In the genomic region with DNA sequence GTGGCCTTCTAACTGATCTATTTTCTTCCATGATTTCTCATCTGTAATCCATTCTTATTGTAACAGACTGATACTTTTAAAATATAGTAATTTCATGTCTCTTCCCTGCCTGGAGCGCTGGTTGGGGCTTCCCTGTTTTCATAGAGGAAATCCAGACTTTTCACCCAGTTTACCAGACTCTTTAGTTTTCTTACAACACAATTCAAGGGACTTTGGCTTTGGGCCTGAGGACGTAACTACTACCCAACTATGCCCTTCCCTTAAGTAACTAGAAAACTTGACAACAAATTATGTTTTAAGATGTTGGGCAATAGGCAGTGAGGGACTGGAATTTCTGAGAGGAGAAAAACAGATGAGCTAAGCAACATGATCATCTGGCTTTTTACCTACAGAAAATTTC, we compare ENCODE assay signal across 23 cellular contexts.
"Had no signal": no experiment of that assay in that cellular context is flagged by ENCODE, and none has a peak within 500 bp of the region (broad histone marks: within the 10 kb centered on the region; RNA-seq: fewer than 3 reads in every experiment).

No MANE protein-coding gene starts in this region.

- H3K9me3 ChIP-seq: gastroesophageal sphincter, neutrophil, sigmoid colon, thoracic aorta, tibial nerve, upper lobe of left lung had no signal

- H3K27me3 Mint-ChIP-seq: memory B cell; progenitor cell of endocrine pancreas; stimulated activated memory B cell treated with anti-CD40 and anti-IgM and Interleukin-4, amounts not matched to agents 10 μg/mL and 1 μg/mL and 100 μg/mL, for 72 hours had no signal

- ATAC-seq: gastroesophageal sphincter; heart left ventricle; left lobe of liver; natural killer cell; stimulated activated memory B cell treated with anti-CD40 and anti-IgM and Interleukin-4, amounts not matched to agents 10 μg/mL and 1 μg/mL and 100 μg/mL, for 72 hours; stimulated activated naive CD8-positive, alpha-beta T cell treated with anti-CD3 and anti-CD28 coated beads, Interleukin-15, Interleukin-2, amounts not matched to agents 100 U/mL and 50 U/mL, for 24 hours had no signal

- H3K9ac ChIP-seq: parathyroid adenoma had no signal

- H3K4me1 Mint-ChIP-seq: memory B cell; natural killer cell; stimulated activated memory B cell treated with anti-CD40 and anti-IgM and Interleukin-4, amounts not matched to agents 10 μg/mL and 1 μg/mL and 100 μg/mL, for 72 hours had no signal

- DNase-seq: cortex of kidney; dorsolateral prefrontal cortex; effector CD4-positive, alpha-beta T cell; heart left ventricle; kidney; natural killer cell; sigmoid colon; spleen; stimulated activated CD4-positive, alpha-beta T cell treated with anti-CD3 and anti-CD28 coated beads, Interleukin-4, amount 100 ng/mL, for 4 hours; stimulated activated naive CD8-positive, alpha-beta T cell treated with anti-CD3 and anti-CD28 coated beads, Interleukin-15, Interleukin-2, amounts not matched to agents 100 U/mL and 50 U/mL, for 24 hours; upper lobe of left lung had no signal

- H3K27ac Mint-ChIP-seq: memory B cell; natural killer cell; progenitor cell of endocrine pancreas; stimulated activated memory B cell treated with anti-CD40 and anti-IgM and Interleukin-4, amounts not matched to agents 10 μg/mL and 1 μg/mL and 100 μg/mL, for 72 hours had no signal

- H2AFZ ChIP-seq: hepatocyte, parathyroid adenoma had no signal

- H3K36me3 Mint-ChIP-seq: memory B cell; natural killer cell; stimulated activated memory B cell treated with anti-CD40 and anti-IgM and Interleukin-4, amounts not matched to agents 10 μg/mL and 1 μg/mL and 100 μg/mL, for 72 hours had no signal

- H3K36me3 ChIP-seq: gastroesophageal sphincter, heart left ventricle, neutrophil, sigmoid colon, spleen, thoracic aorta, tibial nerve, upper lobe of left lung had no signal

- H3K4me1 ChIP-seq: gastroesophageal sphincter, heart left ventricle, parathyroid adenoma, sigmoid colon, spleen, tibial nerve, upper lobe of left lung had no signal

- H3K79me2 ChIP-seq: hepatocyte, parathyroid adenoma had no signal

- H3K4me3 Mint-ChIP-seq: memory B cell; natural killer cell; stimulated activated memory B cell treated with anti-CD40 and anti-IgM and Interleukin-4, amounts not matched to agents 10 μg/mL and 1 μg/mL and 100 μg/mL, for 72 hours had no signal

- H3K4me3 ChIP-seq: dorsolateral prefrontal cortex, gastroesophageal sphincter, heart left ventricle, hepatocyte, lung, sigmoid colon, skin epidermis, spleen, thoracic aorta, tibial nerve, upper lobe of left lung had no signal

- H3K27ac ChIP-seq: dorsolateral prefrontal cortex, gastroesophageal sphincter, heart left ventricle, hepatocyte, neutrophil, parathyroid adenoma, sigmoid colon, skin epidermis, spleen, thoracic aorta, tibial nerve, upper lobe of left lung had no signal

- H3K27me3 ChIP-seq: gastroesophageal sphincter, heart left ventricle, hepatocyte, neutrophil, sigmoid colon, spleen, tibial nerve, upper lobe of left lung had no signal

- H3K4me2 ChIP-seq: hepatocyte had no signal
